In the genomic region with DNA sequence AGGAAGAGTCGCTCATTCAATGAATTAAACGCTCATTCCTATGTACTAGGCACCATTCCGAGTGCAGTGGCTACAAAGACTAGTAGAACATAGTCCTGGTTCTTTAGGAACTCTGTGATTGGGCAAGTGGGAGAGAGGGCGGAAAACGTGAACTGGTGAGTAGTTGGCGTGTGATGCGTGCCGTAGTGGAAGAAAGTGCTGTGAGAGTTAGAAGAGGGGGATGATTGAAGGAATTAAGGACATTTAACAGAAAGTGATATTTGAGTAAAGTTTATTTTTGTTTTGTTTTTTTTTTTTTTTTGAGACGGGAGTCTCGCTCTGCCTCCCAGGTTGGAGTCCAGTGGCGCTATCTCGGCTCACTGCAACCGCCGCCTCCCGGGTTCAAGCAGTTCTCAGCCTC, we compare ENCODE assay signal across 1 cellular context.
TF ChIP-seq lines count a peak whose summit lies in the region.

No MANE protein-coding gene starts in this region.

TF ChIP-seq in K562, 482 proteins besides CTCF, POLR2A, EP300 and RAD21 (continues in another document):
- TF ChIP-seq NR2F6 (CRISPR knock-in tag; IDR thresholded peaks at IDR 0.05), result no peak
- TF ChIP-seq, protein P1, sequence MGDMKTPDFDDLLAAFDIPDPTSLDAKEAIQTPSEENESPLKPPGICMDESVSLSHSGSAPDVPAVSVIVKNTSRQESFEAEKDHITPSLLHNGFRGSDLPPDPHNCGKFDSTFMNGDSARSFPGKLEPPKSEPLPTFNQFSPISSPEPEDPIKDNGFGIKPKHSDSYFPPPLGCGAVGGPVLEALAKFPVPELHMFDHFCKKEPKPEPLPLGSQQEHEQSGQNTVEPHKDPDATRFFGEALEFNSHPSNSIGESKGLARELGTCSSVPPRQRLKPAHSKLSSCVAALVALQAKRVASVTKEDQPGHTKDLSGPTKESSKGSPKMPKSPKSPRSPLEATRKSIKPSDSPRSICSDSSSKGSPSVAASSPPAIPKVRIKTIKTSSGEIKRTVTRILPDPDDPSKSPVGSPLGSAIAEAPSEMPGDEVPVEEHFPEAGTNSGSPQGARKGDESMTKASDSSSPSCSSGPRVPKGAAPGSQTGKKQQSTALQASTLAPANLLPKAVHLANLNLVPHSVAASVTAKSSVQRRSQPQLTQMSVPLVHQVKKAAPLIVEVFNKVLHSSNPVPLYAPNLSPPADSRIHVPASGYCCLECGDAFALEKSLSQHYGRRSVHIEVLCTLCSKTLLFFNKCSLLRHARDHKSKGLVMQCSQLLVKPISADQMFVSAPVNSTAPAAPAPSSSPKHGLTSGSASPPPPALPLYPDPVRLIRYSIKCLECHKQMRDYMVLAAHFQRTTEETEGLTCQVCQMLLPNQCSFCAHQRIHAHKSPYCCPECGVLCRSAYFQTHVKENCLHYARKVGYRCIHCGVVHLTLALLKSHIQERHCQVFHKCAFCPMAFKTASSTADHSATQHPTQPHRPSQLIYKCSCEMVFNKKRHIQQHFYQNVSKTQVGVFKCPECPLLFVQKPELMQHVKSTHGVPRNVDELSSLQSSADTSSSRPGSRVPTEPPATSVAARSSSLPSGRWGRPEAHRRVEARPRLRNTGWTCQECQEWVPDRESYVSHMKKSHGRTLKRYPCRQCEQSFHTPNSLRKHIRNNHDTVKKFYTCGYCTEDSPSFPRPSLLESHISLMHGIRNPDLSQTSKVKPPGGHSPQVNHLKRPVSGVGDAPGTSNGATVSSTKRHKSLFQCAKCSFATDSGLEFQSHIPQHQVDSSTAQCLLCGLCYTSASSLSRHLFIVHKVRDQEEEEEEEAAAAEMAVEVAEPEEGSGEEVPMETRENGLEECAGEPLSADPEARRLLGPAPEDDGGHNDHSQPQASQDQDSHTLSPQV (IDR thresholded peaks at IDR 0.05), result no peak
- TF ChIP-seq ZNF175 (CRISPR knock-in tag; IDR thresholded peaks at IDR 0.05; ENCODE audit: low read depth), result no peak
- TF ChIP-seq BRD9 (IDR thresholded peaks at IDR 0.05; ENCODE audit: low read depth, partially characterized antibody), result peak; percentile 9
- 0 out of 4 replicates have a peak, but pooled peaks of 1 of the 2 experiments have one; percentile 9 for TF ChIP-seq KDM1A (IDR thresholded peaks at IDR 0.05)
- TF ChIP-seq ILF3 (IDR thresholded peaks at IDR 0.05; ENCODE audit: borderline replicate concordance), result no peak
- TF ChIP-seq RBM25 (IDR thresholded peaks at IDR 0.05; ENCODE audit: low read depth, low read length, severe bottlenecking), result peak; percentile 29
- TF ChIP-seq, protein P2, sequence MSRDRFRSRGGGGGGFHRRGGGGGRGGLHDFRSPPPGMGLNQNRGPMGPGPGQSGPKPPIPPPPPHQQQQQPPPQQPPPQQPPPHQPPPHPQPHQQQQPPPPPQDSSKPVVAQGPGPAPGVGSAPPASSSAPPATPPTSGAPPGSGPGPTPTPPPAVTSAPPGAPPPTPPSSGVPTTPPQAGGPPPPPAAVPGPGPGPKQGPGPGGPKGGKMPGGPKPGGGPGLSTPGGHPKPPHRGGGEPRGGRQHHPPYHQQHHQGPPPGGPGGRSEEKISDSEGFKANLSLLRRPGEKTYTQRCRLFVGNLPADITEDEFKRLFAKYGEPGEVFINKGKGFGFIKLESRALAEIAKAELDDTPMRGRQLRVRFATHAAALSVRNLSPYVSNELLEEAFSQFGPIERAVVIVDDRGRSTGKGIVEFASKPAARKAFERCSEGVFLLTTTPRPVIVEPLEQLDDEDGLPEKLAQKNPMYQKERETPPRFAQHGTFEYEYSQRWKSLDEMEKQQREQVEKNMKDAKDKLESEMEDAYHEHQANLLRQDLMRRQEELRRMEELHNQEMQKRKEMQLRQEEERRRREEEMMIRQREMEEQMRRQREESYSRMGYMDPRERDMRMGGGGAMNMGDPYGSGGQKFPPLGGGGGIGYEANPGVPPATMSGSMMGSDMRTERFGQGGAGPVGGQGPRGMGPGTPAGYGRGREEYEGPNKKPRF (IDR thresholded peaks at IDR 0.05; ENCODE audit: low read depth, low read length), result no peak
- no peak for TF ChIP-seq SRSF1 (IDR thresholded peaks at IDR 0.05; ENCODE audit: low read depth, low read length)
- no peak for TF ChIP-seq SNIP1 (IDR thresholded peaks at IDR 0.05; ENCODE audit: low read depth)
- no peak for TF ChIP-seq TCFL5 (CRISPR knock-in tag; conservative IDR thresholded peaks at IDR 0.05)
- TF ChIP-seq, protein P3, sequence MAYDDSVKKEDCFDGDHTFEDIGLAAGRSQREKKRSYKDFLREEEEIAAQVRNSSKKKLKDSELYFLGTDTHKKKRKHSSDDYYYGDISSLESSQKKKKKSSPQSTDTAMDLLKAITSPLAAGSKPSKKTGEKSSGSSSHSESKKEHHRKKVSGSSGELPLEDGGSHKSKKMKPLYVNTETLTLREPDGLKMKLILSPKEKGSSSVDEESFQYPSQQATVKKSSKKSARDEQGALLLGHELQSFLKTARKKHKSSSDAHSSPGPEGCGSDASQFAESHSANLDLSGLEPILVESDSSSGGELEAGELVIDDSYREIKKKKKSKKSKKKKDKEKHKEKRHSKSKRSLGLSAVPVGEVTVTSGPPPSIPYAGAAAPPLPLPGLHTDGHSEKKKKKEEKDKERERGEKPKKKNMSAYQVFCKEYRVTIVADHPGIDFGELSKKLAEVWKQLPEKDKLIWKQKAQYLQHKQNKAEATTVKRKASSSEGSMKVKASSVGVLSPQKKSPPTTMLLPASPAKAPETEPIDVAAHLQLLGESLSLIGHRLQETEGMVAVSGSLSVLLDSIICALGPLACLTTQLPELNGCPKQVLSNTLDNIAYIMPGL (CRISPR knock-in tag; IDR thresholded peaks at IDR 0.05), result no peak
- peak in 1 of 2 experiments; percentile 41; a peak in 1 of 4 replicates for TF ChIP-seq HDAC1 (IDR thresholded peaks at IDR 0.05)
- no peak for TF ChIP-seq POLR2AphosphoS5 (IDR thresholded peaks at IDR 0.05; ENCODE audit: control insufficient read depth, insufficient read depth, low read depth, low read length)
- 0 out of 2 replicates have a peak, but pooled peaks have one; percentile 32 for TF ChIP-seq EHMT2 (IDR thresholded peaks at IDR 0.05)
- peak; percentile 28; the same call in 1 of the 2 replicates for TF ChIP-seq DPF2 (IDR thresholded peaks at IDR 0.05)
- peak; percentile 44 for TF ChIP-seq HNRNPLL (IDR thresholded peaks at IDR 0.05; ENCODE audit: low read depth, low read length, poor library complexity, severe bottlenecking)
- TF ChIP-seq SMARCA5 (IDR thresholded peaks at IDR 0.05), result 0 out of 2 replicates have a peak, but pooled peaks have one; percentile 14
- TF ChIP-seq ZNF589 (CRISPR knock-in tag; IDR thresholded peaks at IDR 0.05; ENCODE audit: low read depth), result no peak
- no peak for TF ChIP-seq ETV5 (CRISPR knock-in tag; IDR thresholded peaks at IDR 0.05; ENCODE audit: low read depth)
- TF ChIP-seq, protein P4, sequence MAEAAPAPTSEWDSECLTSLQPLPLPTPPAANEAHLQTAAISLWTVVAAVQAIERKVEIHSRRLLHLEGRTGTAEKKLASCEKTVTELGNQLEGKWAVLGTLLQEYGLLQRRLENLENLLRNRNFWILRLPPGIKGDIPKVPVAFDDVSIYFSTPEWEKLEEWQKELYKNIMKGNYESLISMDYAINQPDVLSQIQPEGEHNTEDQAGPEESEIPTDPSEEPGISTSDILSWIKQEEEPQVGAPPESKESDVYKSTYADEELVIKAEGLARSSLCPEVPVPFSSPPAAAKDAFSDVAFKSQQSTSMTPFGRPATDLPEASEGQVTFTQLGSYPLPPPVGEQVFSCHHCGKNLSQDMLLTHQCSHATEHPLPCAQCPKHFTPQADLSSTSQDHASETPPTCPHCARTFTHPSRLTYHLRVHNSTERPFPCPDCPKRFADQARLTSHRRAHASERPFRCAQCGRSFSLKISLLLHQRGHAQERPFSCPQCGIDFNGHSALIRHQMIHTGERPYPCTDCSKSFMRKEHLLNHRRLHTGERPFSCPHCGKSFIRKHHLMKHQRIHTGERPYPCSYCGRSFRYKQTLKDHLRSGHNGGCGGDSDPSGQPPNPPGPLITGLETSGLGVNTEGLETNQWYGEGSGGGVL (CRISPR knock-in tag; IDR thresholded peaks at IDR 0.05), result no peak
- no peak for TF ChIP-seq TAL1 (IDR thresholded peaks at IDR 0.05)
- no peak for TF ChIP-seq CCNT2 (IDR thresholded peaks at IDR 0.05; ENCODE audit: borderline replicate concordance, extremely low read depth, insufficient read length, low read depth, low read length)
- no peak for TF ChIP-seq ZNF263 (CRISPR knock-in tag; IDR thresholded peaks at IDR 0.05; ENCODE audit: borderline replicate concordance)
- no peak for TF ChIP-seq PML (IDR thresholded peaks at IDR 0.05; ENCODE audit: low read length)
- TF ChIP-seq SMARCB1 (IDR thresholded peaks at IDR 0.05; ENCODE audit: insufficient read length, low read depth), result no peak
- TF ChIP-seq ZBTB40 (IDR thresholded peaks at IDR 0.05), result peak; percentile 74
- TF ChIP-seq ZBTB40 (CRISPR knock-in tag; IDR thresholded peaks at IDR 0.05), result no peak
- TF ChIP-seq GTF2A2 (tag; IDR thresholded peaks at IDR 0.05), result no peak
- TF ChIP-seq BHLHE40 (IDR thresholded peaks at IDR 0.05; ENCODE audit: low read length), result peak; percentile 58; the same call in 1 of the 2 replicates
- no peak for TF ChIP-seq TAF15 (IDR thresholded peaks at IDR 0.05; ENCODE audit: low read depth, low read length)
- TF ChIP-seq MLLT1 (IDR thresholded peaks at IDR 0.05), result 0 out of 4 replicates have a peak, but pooled peaks of 1 of the 2 experiments have one; percentile 26
- no peak for TF ChIP-seq PHF8 (IDR thresholded peaks at IDR 0.05; ENCODE audit: borderline replicate concordance, low read length)
